ENCODE assay signal across 1 cellular context in the genomic region with DNA sequence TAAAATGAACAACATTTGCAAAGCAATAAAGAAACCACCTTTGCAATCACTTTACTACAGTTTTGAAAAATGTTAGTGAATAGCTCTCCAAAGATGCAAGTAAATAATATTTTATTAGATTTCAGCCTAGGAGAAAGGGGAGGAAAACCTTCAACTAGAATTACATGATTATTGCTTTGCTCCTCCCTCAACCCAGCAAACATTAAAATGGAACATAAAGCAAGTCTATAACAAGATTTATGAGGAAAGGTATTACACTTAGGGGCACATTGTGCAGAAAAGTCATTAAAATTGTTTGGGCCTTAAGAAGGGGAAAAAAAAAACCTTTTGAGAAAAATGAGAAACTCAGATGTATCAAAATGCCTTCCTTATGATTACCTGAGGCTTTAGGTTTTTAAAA.
TF ChIP-seq lines count a peak whose summit lies in the region.

No MANE protein-coding gene starts in this region.

TF ChIP-seq in H1, 55 proteins besides CTCF, POLR2A, EP300 and RAD21:
- TF ChIP-seq POLR2AphosphoS5 (IDR thresholded peaks at IDR 0.05; ENCODE audit: low read depth, low read length), result no peak
- no peak for TF ChIP-seq CEBPB (IDR thresholded peaks at IDR 0.05; ENCODE audit: low read depth, low read length)
- TF ChIP-seq CTBP2 (IDR thresholded peaks at IDR 0.05; ENCODE audit: borderline replicate concordance, insufficient read depth, insufficient read length, low read length), result no peak
- no peak for TF ChIP-seq TAF1 (IDR thresholded peaks at IDR 0.05; ENCODE audit: low read depth, low read length)
- TF ChIP-seq CHD7 (IDR thresholded peaks at IDR 0.05; ENCODE audit: insufficient replicate concordance, low read length), result no peak
- TF ChIP-seq RXRA (IDR thresholded peaks at IDR 0.05; ENCODE audit: insufficient read depth, low read depth, low read length), result no peak
- TF ChIP-seq HDAC2 (IDR thresholded peaks at IDR 0.05; ENCODE audit: borderline replicate concordance in 1 of 2, low read depth in 2 of 2, low read length in 2 of 2), result no peak
- no peak for TF ChIP-seq CREB1 (IDR thresholded peaks at IDR 0.05)
- TF ChIP-seq ATF3 (IDR thresholded peaks at IDR 0.05; ENCODE audit: insufficient read depth, low read depth, low read length), result no peak
- no peak for TF ChIP-seq BRCA1 (IDR thresholded peaks at IDR 0.05; ENCODE audit: low read depth, low read length)
- TF ChIP-seq ZNF274 (IDR thresholded peaks at IDR 0.05; ENCODE audit: borderline replicate concordance, extremely low read depth, low read length), result no peak
- TF ChIP-seq JUND (IDR thresholded peaks at IDR 0.05; ENCODE audit: low read length), result no peak
